8 cellular contexts compared by ENCODE assay signal in genomic region chr10:59880976-59881510, GRCh38. TPM values are rescaled to one million over a fixed set of nuclear protein-coding genes. Genes with fewer than 3 reads are reported as not detected.
DNase-seq lines count a peak whose midpoint lies in the region; ATAC-seq, FAIRE-seq and TF ChIP-seq lines count a peak whose summit lies in the region.

No MANE protein-coding gene starts in this region.

- H3K9me3 Mint-ChIP-seq in naive thymus-derived CD4-positive, alpha-beta T cell: no peaks in the 10 kb centered on the region

- CTCF ChIA-PET in naive thymus-derived CD4-positive, alpha-beta T cell (lab: Charles Lee): no interaction called here

- no peak for FAIRE-seq in D721Med (lab: Jason Lieb, UNC)

- peak; percentile 74 for ATAC-seq in GM18502 (IDR thresholded peaks at IDR 0.05; ENCODE audit: poor library complexity, unreplicated experiment)
- peak; percentile 83 for ATAC-seq in HG02642 (IDR thresholded peaks at IDR 0.05; ENCODE audit: poor library complexity, unreplicated experiment)
- peak; percentile 87 for ATAC-seq in naive thymus-derived CD4-positive, alpha-beta T cell

- peak overlapping the region in 7 of 10 donors; percentile 1 to 73 (median 34) for H3K4me3 Mint-ChIP-seq in naive thymus-derived CD4-positive, alpha-beta T cell

- H3K27ac Mint-ChIP-seq in naive thymus-derived CD4-positive, alpha-beta T cell: peak overlapping the region in 5 of 9 donors; percentile 7 to 83 (median 38)

- H3K27me3 Mint-ChIP-seq in naive thymus-derived CD4-positive, alpha-beta T cell: no peaks in the 10 kb centered on the region

- no peak for TF ChIP-seq CTCF in D721Med (IDR thresholded peaks at IDR 0.05; ENCODE audit: insufficient read depth, missing control alignments)

- H3K36me3 ChIP-seq in naive thymus-derived CD4-positive, alpha-beta T cell (ENCODE audit: control insufficient read depth in 2 of 3, insufficient read depth in 3 of 3, low read length in 3 of 3): no peaks in the 10 kb centered on the region

- peaks cover 50 to 90% (median 78%) of the 10 kb centered on the region in 7 donors for H3K4me1 Mint-ChIP-seq in naive thymus-derived CD4-positive, alpha-beta T cell

- DNase-seq in activated CD4-positive, CD25-positive, alpha-beta regulatory T cell treated with anti-CD3 and anti-CD28 coated beads, Interleukin-2, amount 50 U/mL, for 16 hours (ENCODE audit: low read depth, low spot score): peak; percentile 26
- DNase-seq in naive thymus-derived CD4-positive, alpha-beta T cell: peak in 1 of 9 donors; percentile 77
- DNase-seq in midbrain (lab: John Stamatoyannopoulos, UW): no peak
- DNase-seq in H4 (ENCODE audit: low spot score): no peak
- DNase-seq in retina: no peak
- DNase-seq in D721Med (ENCODE audit: insufficient read length, low spot score): no peak

- no peak overlapping the region for H3K27ac ChIP-seq in naive thymus-derived CD4-positive, alpha-beta T cell (ENCODE audit: low read depth, low read length)

- intact Hi-C loops in naive thymus-derived CD4-positive, alpha-beta T cell (cut with micrococcal nuclease): loop anchor here in 1 of 2 donors (1.0 kb wide), 1 partner anchor 25 kb away; the partner anchor contains the start of gene CCDC6

- no peak overlapping the region for H3K4me3 ChIP-seq in naive thymus-derived CD4-positive, alpha-beta T cell (ENCODE audit: low read length)

- POLR2A ChIA-PET in naive thymus-derived CD4-positive, alpha-beta T cell (lab: Charles Lee): no interaction called here

- no peaks in the 10 kb centered on the region for H3K27me3 ChIP-seq in naive thymus-derived CD4-positive, alpha-beta T cell (ENCODE audit: control insufficient read depth in 2 of 2, insufficient read depth in 2 of 2, low read length in 2 of 2)

- H3K9me3 ChIP-seq in naive thymus-derived CD4-positive, alpha-beta T cell (ENCODE audit: control insufficient read depth in 2 of 3, low read length in 3 of 3): no peaks in the 10 kb centered on the region

- peaks cover 0 to 11% (median 8%) of the 10 kb centered on the region in 5 donors for H3K36me3 Mint-ChIP-seq in naive thymus-derived CD4-positive, alpha-beta T cell

- peaks cover 34 to 39% of the 10 kb centered on the region in 2 donors for H3K4me1 ChIP-seq in naive thymus-derived CD4-positive, alpha-beta T cell (ENCODE audit: control insufficient read depth in 2 of 2, insufficient read depth in 2 of 2, low read length in 2 of 2)

RNA-seq across cellular contexts. Expression of gene CCDC6, which starts 25.3 kb away (rescaled TPM):
- total RNA-seq in naive thymus-derived CD4-positive, alpha-beta T cell: 10 to 100 TPM; 19.7 to 34.3 (median 21.4) TPM
- 1 to 10 TPM; 4.2 TPM for polyA plus RNA-seq in naive thymus-derived CD4-positive, alpha-beta T cell
- total RNA-seq in H4 (2014; rRNA removed; shearing (Covaris generic)): 13.3 and 14.5 TPM in 2 replicates
